ENCODE assay signal across 8 cellular contexts in genomic region chr16:4184038-4184702, GRCh38. TPM values are rescaled to one million over a fixed set of nuclear protein-coding genes. Genes with fewer than 3 reads are reported as not detected.
DNase-seq lines count a peak whose midpoint lies in the region; ATAC-seq, FAIRE-seq and TF ChIP-seq lines count a peak whose summit lies in the region.

No MANE protein-coding gene starts in this region.

- H3K36me3 ChIP-seq in Panc1 (ENCODE audit: control insufficient read depth, insufficient read depth, low read length) (no peaks in the 10 kb centered on the region), esophagus muscularis mucosa (no peaks in the 10 kb centered on the region), pancreas (no peaks in the 10 kb centered on the region)

- intact Hi-C loops in Panc1 (cut with micrococcal nuclease; ENCODE audit: unreplicated experiment) (no loop called here), esophagus muscularis mucosa (cut with DNase I) (loop anchor here (5.0 kb wide), 2 partner anchors 67 to 202 kb away; partner anchors contain the start of gene ADCY9), pancreas (cut with DNase I) (no loop called here)

- in situ Hi-C loops in Panc1 (cut with HindIII; ENCODE audit: low pct_unique_long_range_greater_than_20kb, low sequenced_read_pairs) = no loop called here

- H3K9me3 ChIP-seq in Panc1 (ENCODE audit: control insufficient read depth, insufficient read depth, low read depth, low read length) = no peaks in the 10 kb centered on the region
- H3K9me3 ChIP-seq in esophagus muscularis mucosa = no peaks in the 10 kb centered on the region
- H3K9me3 ChIP-seq in pancreas = no peaks in the 10 kb centered on the region

- H3K4me3 ChIP-seq in GM08714 (ENCODE audit: low read length) = peak overlapping the region; percentile 69; the same call in 1 of the 2 replicates
- H3K4me3 ChIP-seq in Panc1 (ENCODE audit: low read depth in 2 of 2, low read length in 2 of 2) = peak overlapping the region; percentile 63 to 66
- H3K4me3 ChIP-seq in esophagus muscularis mucosa = peak overlapping the region; percentile 68 to 87 (median 73)
- H3K4me3 ChIP-seq in pancreas = peak overlapping the region; percentile 63 to 74 (median 64)

- ATAC-seq in Panc1 = peak; percentile 3; the same call in 1 of the 2 replicates
- no peak for ATAC-seq in pancreas
- no peak for ATAC-seq in HG02623 (IDR thresholded peaks at IDR 0.05; ENCODE audit: unreplicated experiment)

- TF ChIP-seq POLR2A in esophagus muscularis mucosa (IDR thresholded peaks at IDR 0.05; ENCODE audit: low read depth) = no peak

- TF ChIP-seq EP300 in esophagus muscularis mucosa (IDR thresholded peaks at IDR 0.05) = no peak

- TF ChIP-seq CTCF in Panc1 (IDR thresholded peaks at IDR 0.05) (no peak), esophagus muscularis mucosa (IDR thresholded peaks at IDR 0.05) (no peak), pancreas (IDR thresholded peaks at IDR 0.05) (no peak)

- no TSS peak for BruUV-seq in Panc1 (replicated peaks; lab: Mats Ljungman, UMichigan)

- no peak for FAIRE-seq in pancreas (lab: Jason Lieb, UNC)

- H3K4me1 ChIP-seq in Panc1 (ENCODE audit: control insufficient read depth, insufficient read depth, low read length) (peaks cover 5% of the 10 kb centered on the region; the same call in 1 of the 2 replicates), esophagus muscularis mucosa (peaks cover 5 to 23% (median 17%) of the 10 kb centered on the region in 4 donors), pancreas (peaks cover 0 to 4% (median 0%) of the 10 kb centered on the region in 3 donors)

- CTCF ChIA-PET in Panc1 (lab: Charles Lee) (interaction anchor here (0.6 to 1.2 kb wide), 2 partner anchors 69 to 95 kb away, joined by 5 to 9 read pairs; no protein-coding TSS in a partner anchor), HEK293T (lab: Yijun Ruan, JAX) (no interaction called here)

- POLR2A ChIA-PET in Panc1 (lab: Charles Lee) (interaction anchor here (0.5 kb wide), 1 partner anchor 13 kb away, joined by 3 read pairs; no protein-coding TSS in a partner anchor), HEK293T (lab: Yijun Ruan, JAX) (interaction anchor here (0.6 to 1.7 kb wide), 15 partner anchors 11 to 148 kb away, joined by 3 to 10 read pairs (median 3); no protein-coding TSS in a partner anchor)

- H3K27me3 ChIP-seq in Panc1 (ENCODE audit: control insufficient read depth, insufficient read depth, low read length) (no peaks in the 10 kb centered on the region), esophagus muscularis mucosa (no peaks in the 10 kb centered on the region), pancreas (no peaks in the 10 kb centered on the region)

- WGBS in esophagus muscularis mucosa = 33% methylated on average over 20 of the region's 59 CpGs
- WGBS in pancreas, 2 donors = 13 to 15% methylated on average over 29 to 59 of the region's 59 CpGs

- peak overlapping the region; percentile 69 for H3K27ac ChIP-seq in Panc1 (ENCODE audit: low read length)
- H3K27ac ChIP-seq in esophagus muscularis mucosa (replicated peaks in 1 of 4) = peak overlapping the region; percentile 96 to 99 (median 98)
- H3K27ac ChIP-seq in pancreas = peak overlapping the region in 3 of 4 donors; percentile 93 to 98 (median 96)

- DNase-seq in Panc1 (ENCODE audit: low read depth, low spot score) = no peak
- DNase-seq in esophagus muscularis mucosa (ENCODE audit: extremely low spot score) = no peak
- peak in 5 of 6 donors; percentile 32 to 81 (median 64) for DNase-seq in pancreas
- DNase-seq in activated CD4-positive, alpha-beta T cell treated with anti-CD3 and anti-CD28 coated beads, Interleukin-2, amount 50 U/mL, for 48 hours = no peak
- no peak for DNase-seq in HEK293T (ENCODE audit: extremely low spot score)
- DNase-seq in foreskin melanocyte = no peak

TF ChIP-seq in HEK293T, 16 proteins besides CTCF, POLR2A, EP300 and RAD21:
- no peak for TF ChIP-seq ZNF384 (IDR thresholded peaks at IDR 0.05)
- TF ChIP-seq HDGF (IDR thresholded peaks at IDR 0.05; ENCODE audit: borderline replicate concordance) = no peak
- no peak for TF ChIP-seq SUZ12 (IDR thresholded peaks at IDR 0.05)
- no peak for TF ChIP-seq L3MBTL2 (conservative IDR thresholded peaks at IDR 0.05)

RNA-seq across cellular contexts. Expression of gene SRL, which starts 57.7 kb away (rescaled TPM):
- total RNA-seq in Panc1 (2021; ENCODE audit: unreplicated experiment) (not detected), esophagus muscularis mucosa (1 to 10 TPM in 3 of 4 donors, under 1 TPM in 1; 0.83 to 2.2 (median 1.5) TPM), pancreas (under 1 TPM; 0.12 to 0.24 (median 0.19) TPM)
- not detected for polyA plus RNA-seq in Panc1 (2012; ENCODE audit: insufficient read length)
- under 1 TPM; 0.40 to 0.42 TPM for polyA plus RNA-seq in pancreas

Comparison
In these comparisons a context has a peak if more than half of its experiments do, and no peak if none do; other contexts are left out.
1. DNase-seq: peak in pancreas (5 of 6); none in Panc1 (single experiment), esophagus muscularis mucosa (single experiment), activated CD4-positive, alpha-beta T cell treated with anti-CD3 and anti-CD28 coated beads, Interleukin-2, amount 50 U/mL, for 48 hours (0 of 2), HEK293T (single experiment) and foreskin melanocyte (single experiment).
2. Peak in every context shown above with its lines, with median percentiles within 50 percentile points of each other: H3K4me3 ChIP-seq and H3K27ac ChIP-seq.